Comparison of ENCODE assay signal across 18 cellular contexts in the genomic region with DNA sequence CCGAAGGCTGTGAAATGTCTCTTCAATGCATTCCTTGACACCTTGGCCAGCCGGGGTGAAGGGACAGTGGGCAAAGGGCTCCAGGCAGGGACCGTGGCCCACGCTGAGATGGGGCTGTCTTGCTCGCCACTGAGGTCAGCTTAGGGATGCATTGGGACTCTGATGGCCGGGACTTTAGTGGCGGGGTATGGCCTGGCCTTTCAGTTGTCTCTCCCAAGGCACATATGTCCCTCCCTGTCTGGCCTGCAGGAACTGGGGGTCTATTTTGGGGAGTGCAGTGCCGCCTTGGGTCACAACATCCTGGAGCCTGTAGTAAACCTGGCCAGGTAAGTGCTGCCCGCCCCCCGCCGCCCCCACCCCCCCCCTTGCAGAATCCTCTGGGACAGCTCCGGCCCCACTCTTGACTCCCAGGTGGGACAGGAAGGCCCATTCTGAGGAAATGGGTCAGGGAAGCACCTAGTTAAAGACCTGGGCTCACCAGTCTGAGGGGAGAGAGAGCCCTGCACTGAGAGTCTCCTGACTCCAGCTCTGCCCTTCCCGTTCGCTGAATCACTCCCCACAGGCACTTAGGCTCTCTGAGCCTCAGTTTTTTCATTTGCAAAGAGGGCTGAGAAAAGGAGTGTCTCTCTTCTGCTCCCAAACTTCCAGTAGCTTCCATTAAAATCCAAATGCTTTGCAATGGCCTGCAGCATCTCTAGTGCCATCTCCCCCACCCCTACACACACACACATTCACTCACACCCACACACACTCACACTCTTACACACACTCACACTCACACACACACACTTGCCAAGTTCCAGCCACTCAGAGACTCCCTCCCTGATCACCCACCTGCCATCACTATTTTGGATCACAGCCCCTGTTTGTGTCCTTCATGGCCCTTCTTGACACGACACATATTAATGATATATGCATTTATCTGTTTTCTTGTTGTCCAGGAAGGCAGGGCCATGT. TPM values are rescaled to one million over a fixed set of nuclear protein-coding genes. Genes with fewer than 3 reads are reported as not detected.
DNase-seq lines count a peak whose midpoint lies in the region; ATAC-seq, FAIRE-seq and TF ChIP-seq lines count a peak whose summit lies in the region.
"Had no signal": no experiment of that assay in that cellular context is flagged by ENCODE, and none has a peak within 500 bp of the region (broad histone marks: within the 10 kb centered on the region; RNA-seq: fewer than 3 reads in every experiment).

No MANE protein-coding gene starts in this region.

- DNase-seq in right cardiac atrium: peak in 2 of 3 donors; percentile 17 to 18
- DNase-seq in cardiac septum (ENCODE audit: low spot score): no peak
- no peak for DNase-seq in endothelial cell (ENCODE audit: low spot score)
- DNase-seq in neural crest cell (ENCODE audit: low read depth, low spot score): no peak
- DNase-seq in ovary: no peak
- DNase-seq in D721Med (ENCODE audit: insufficient read length, low spot score): no peak
- no peak for DNase-seq in NCI-H510A treated with DMSO at 0.1 percent for 48 hours (lab: John Stamatoyannopoulos, UW)
- no peak for DNase-seq in type B pancreatic cell (ENCODE audit: extremely low spot score, unreplicated experiment)
- DNase-seq: CD8-positive, alpha-beta T cell; DMS79 treated with DMSO at 0.1 percent for 48 hours; NCI-H1105; NCI-H1694; NCI-H524 treated with DMSO at 0.1 percent for 48 hours; Right ventricle myocardium superior had no signal

- no peak overlapping the region for H3K4me3 ChIP-seq in right cardiac atrium (ENCODE audit: low read length)
- no peak overlapping the region for H3K4me3 ChIP-seq in ovary
- H3K4me3 ChIP-seq: BLaER1 had no signal

- H3K4me3 Mint-ChIP-seq in endothelial cell (ENCODE audit: unreplicated experiment) (peak overlapping the region; percentile 17), neural crest cell (no peak overlapping the region), type B pancreatic cell (no peak overlapping the region)
- H3K4me3 Mint-ChIP-seq: CD8-positive, alpha-beta T cell had no signal

- intact Hi-C loops in right cardiac atrium (cut with DNase I) (no loop called here), cardiac septum (cut with DNase I) (no loop called here), ovary (cut with DNase I) (no loop called here)

- no peak for TF ChIP-seq EP300 in ovary (IDR thresholded peaks at IDR 0.05)

- H3K36me3 Mint-ChIP-seq in endothelial cell (ENCODE audit: low read depth, unreplicated experiment) (no peaks in the 10 kb centered on the region), neural crest cell (ENCODE audit: low read depth) (no peaks in the 10 kb centered on the region), type B pancreatic cell (no peaks in the 10 kb centered on the region)
- H3K36me3 Mint-ChIP-seq: CD8-positive, alpha-beta T cell had no signal

- H3K4me1 Mint-ChIP-seq in endothelial cell (ENCODE audit: unreplicated experiment) (peaks cover 37% of the 10 kb centered on the region), neural crest cell (peaks cover 15% of the 10 kb centered on the region), type B pancreatic cell (ENCODE audit: unreplicated experiment) (peaks cover 26% of the 10 kb centered on the region)

- H3K9me3 Mint-ChIP-seq in endothelial cell (ENCODE audit: unreplicated experiment): no peaks in the 10 kb centered on the region
- no peaks in the 10 kb centered on the region for H3K9me3 Mint-ChIP-seq in neural crest cell
- H3K9me3 Mint-ChIP-seq in type B pancreatic cell: no peaks in the 10 kb centered on the region
- H3K9me3 Mint-ChIP-seq: CD8-positive, alpha-beta T cell had no signal

- H3K27ac Mint-ChIP-seq in endothelial cell (ENCODE audit: unreplicated experiment) (peak overlapping the region; percentile 70), neural crest cell (ENCODE audit: unreplicated experiment) (peak overlapping the region; percentile 1), type B pancreatic cell (no peak overlapping the region)
- H3K27ac Mint-ChIP-seq: CD8-positive, alpha-beta T cell had no signal

- H3K4me1 ChIP-seq in right cardiac atrium (ENCODE audit: control insufficient read depth, insufficient read depth, low read length) (no peaks in the 10 kb centered on the region), ovary (ENCODE audit: insufficient read depth) (peaks cover 3% of the 10 kb centered on the region)

- no peak for TF ChIP-seq POLR2A in ovary (IDR thresholded peaks at IDR 0.05)

- no peak for ATAC-seq in right cardiac atrium
- ATAC-seq: CD8-positive, alpha-beta T cell had no signal

- H3K36me3 ChIP-seq in ovary: no peaks in the 10 kb centered on the region
- H3K36me3 ChIP-seq: BLaER1 had no signal

- no peak for FAIRE-seq in D721Med (lab: Jason Lieb, UNC)
- FAIRE-seq: A204.1, G401.6, RCC 7860 had no signal

- H3K27ac ChIP-seq in right cardiac atrium (ENCODE audit: low read length) (no peak overlapping the region), ovary (no peak overlapping the region)
- H3K27ac ChIP-seq: BLaER1 had no signal

- no peak for TF ChIP-seq CTCF in endothelial cell (IDR thresholded peaks at IDR 0.05; ENCODE audit: unreplicated experiment)
- no peak for TF ChIP-seq CTCF in neural crest cell (conservative IDR thresholded peaks at IDR 0.05)
- TF ChIP-seq CTCF in ovary (IDR thresholded peaks at IDR 0.05): no peak
- no peak for TF ChIP-seq CTCF in D721Med (IDR thresholded peaks at IDR 0.05; ENCODE audit: insufficient read depth, missing control alignments)
- TF ChIP-seq CTCF in type B pancreatic cell (conservative IDR thresholded peaks at IDR 0.05): no peak

- H3K9me3 ChIP-seq in right cardiac atrium (ENCODE audit: control insufficient read depth, low read length): no peaks in the 10 kb centered on the region
- H3K9me3 ChIP-seq in ovary: no peaks in the 10 kb centered on the region
- H3K9me3 ChIP-seq: BLaER1 had no signal

- WGBS in right cardiac atrium: 88% methylated on average over 15 of the region's 15 CpGs
- 88 to 90% (median 89%) methylated on average over 14 to 15 of the region's 15 CpGs for WGBS in ovary, 3 donors

- H3K27me3 ChIP-seq in right cardiac atrium (ENCODE audit: control insufficient read depth, insufficient read depth) (no peaks in the 10 kb centered on the region), ovary (no peaks in the 10 kb centered on the region)
- H3K27me3 ChIP-seq: BLaER1 had no signal

- peaks cover 2% of the 10 kb centered on the region for H3K27me3 Mint-ChIP-seq in endothelial cell (ENCODE audit: unreplicated experiment)
- no peaks in the 10 kb centered on the region for H3K27me3 Mint-ChIP-seq in neural crest cell (ENCODE audit: low read depth)
- no peaks in the 10 kb centered on the region for H3K27me3 Mint-ChIP-seq in type B pancreatic cell

RNA-seq across cellular contexts. Expression of gene RAB44, which starts 33.1 kb away (rescaled TPM):
- total RNA-seq in right cardiac atrium: under 1 TPM in 2 of 4 donors, not detected in 2; 0.06 TPM
- not detected for polyA plus RNA-seq in right cardiac atrium
- 0.11 TPM for total RNA-seq in cardiac septum
- total RNA-seq in endothelial cell (ENCODE audit: unreplicated experiment): not detected
- total RNA-seq in neural crest cell: not detected in 2 replicates
- total RNA-seq in ovary: under 1 TPM in 4 of 7 donors, not detected in 3; 0.11 to 0.15 (median 0.13) TPM
- under 1 TPM; 0.04 to 0.12 TPM for polyA plus RNA-seq in ovary
- total RNA-seq in type B pancreatic cell (ENCODE audit: low replicate concordance): 0.07 TPM in 1 of 2 replicates, not detected in the other
- total RNA-seq: Right ventricle myocardium superior had no signal

RNA-seq across cellular contexts. Expression of gene CDKN1A, which starts 52.2 kb away (rescaled TPM):
- total RNA-seq in right cardiac atrium (10 to 100 TPM; 38.5 to 68.6 (median 52.9) TPM), cardiac septum (113 TPM), endothelial cell (ENCODE audit: unreplicated experiment) (48.4 TPM), neural crest cell (11.6 and 12.5 TPM in 2 replicates), ovary (100 to 1,000 TPM in 6 of 7 donors, 10 to 100 TPM in 1; 82.1 to 305 (median 129) TPM), type B pancreatic cell (ENCODE audit: low replicate concordance) (76.3 and 185 TPM in 2 replicates)
- polyA plus RNA-seq in right cardiac atrium (59.8 TPM), ovary (100 to 1,000 TPM; 134 to 142 TPM)

Comparison
In these comparisons a context has a peak if more than half of its experiments do, and no peak if none do; other contexts are left out.
1. DNase-seq: peak in right cardiac atrium (2 of 3); none in cardiac septum (single experiment), endothelial cell (single experiment), neural crest cell (single experiment), ovary (0 of 5), D721Med (single experiment), NCI-H510A treated with DMSO at 0.1 percent for 48 hours (single experiment) and type B pancreatic cell (single experiment).